Comparison of ENCODE assay signal across 20 cellular contexts in genomic region chr2:238658054-238658407, GRCh38.
"Had no signal": no experiment of that assay in that cellular context is flagged by ENCODE, and none has a peak within 500 bp of the region (broad histone marks: within the 10 kb centered on the region; RNA-seq: fewer than 3 reads in every experiment).

No MANE protein-coding gene starts in this region.

- H3K27me3 ChIP-seq: colonic mucosa, ovary, thyroid gland, upper lobe of left lung, uterus had no signal

- H3K27ac Mint-ChIP-seq: memory B cell, naive B cell, nephron progenitor cell had no signal

- DNase-seq: colonic mucosa; effector memory CD4-positive, alpha-beta T cell; foreskin fibroblast; kidney; left cardiac atrium; left ventricle myocardium inferior; lower lobe of right lung; midbrain; naive B cell; nephron progenitor cell; ovary; right cardiac atrium; stimulated activated CD4-positive, alpha-beta T cell treated with anti-CD3 and anti-CD28 coated beads, Interleukin-2, amount 100 ng/mL, for 48 hours; stimulated activated naive CD4-positive, alpha-beta T cell treated with Interleukin-2 at 50 U/mL for 16 hours; thyroid gland; upper lobe of left lung; uterus had no signal

- ATAC-seq: esophagus mucosa, lower lobe of right lung, right cardiac atrium had no signal

- H3K4me3 ChIP-seq: colonic mucosa, left ventricle myocardium inferior, lower lobe of right lung, ovary, smooth muscle cell, thyroid gland, upper lobe of left lung, uterus had no signal

- H3K27ac ChIP-seq: colonic mucosa, left ventricle myocardium inferior, lower lobe of right lung, ovary, thyroid gland, upper lobe of left lung, uterus had no signal

- H3K4me1 Mint-ChIP-seq: memory B cell, naive B cell had no signal

- H3K36me3 Mint-ChIP-seq: memory B cell, naive B cell had no signal

- H3K4me3 Mint-ChIP-seq: memory B cell, nephron progenitor cell had no signal
